In genomic region chr21:21007606-21008005, GRCh38 we compare ENCODE assay signal across 28 cellular contexts. TPM values are rescaled to one million over a fixed set of nuclear protein-coding genes. Genes with fewer than 3 reads are reported as not detected.
A peak's percentile ranks its signal among the peaks of the same experiment; 100 is the strongest.
DNase-seq lines count a peak whose midpoint lies in the region; ATAC-seq, FAIRE-seq and TF ChIP-seq lines count a peak whose summit lies in the region.
"Had no signal": no experiment of that assay in that cellular context is flagged by ENCODE, and none has a peak within 500 bp of the region (broad histone marks: within the 10 kb centered on the region; RNA-seq: fewer than 3 reads in every experiment).

No MANE protein-coding gene starts in this region.

- intact Hi-C loops in K562 (cut with micrococcal nuclease) = no loop called here

- no peak overlapping the region for H2BK120ac ChIP-seq in neuronal stem cell (ENCODE audit: low read depth, low read length)

- FAIRE-seq in K562 (lab: Jason Lieb, UNC) = no peak
- FAIRE-seq: RCC 7860 had no signal

- H3K27ac ChIP-seq in K562 (ENCODE audit: extremely low read depth, low read depth, low read length) = no peak overlapping the region
- no peak overlapping the region for H3K27ac ChIP-seq in neuronal stem cell (replicated peaks; ENCODE audit: low read length)

- DNase-seq in ELR (ENCODE audit: low read depth) (peak; percentile 72), NCI-H226 (peak; percentile 43), K562 (ENCODE audit: extremely low read depth in 1 of 4, low spot score in 3 of 4) (no peak), neuronal stem cell (ENCODE audit: low spot score) (no peak), cerebellar nuclear complex (lab: John Stamatoyannopoulos, UW) (no peak), AG20443 (ENCODE audit: low spot score) (no peak), NCI-H1048 (lab: John Stamatoyannopoulos, UW) (no peak)
- DNase-seq: AML-193; CD4-positive, CD25-positive, alpha-beta regulatory T cell; COR-L47; DMS 273 treated with DMSO at 0.1 percent for 48 hours; DND-41; GF-D8; GOT3; Karpas-422; MM.1S; NCI-H1092 treated with DMSO at 0.1 percent for 48 hours; NCI-H2081 treated with DMSO at 0.1 percent for 48 hours; NCI-H510A; NCI-H748 treated with DMSO at 0.1 percent for 48 hours; NK-92 treated with Interleukin-12 subunit alpha and Interleukin-12 subunit beta, amount 100 ng/mL, for 24 hours; SIG-M5; T-helper 1 cell had no signal

- no peaks in the 10 kb centered on the region for H3K79me1 ChIP-seq in neuronal stem cell (ENCODE audit: low read depth, low read length)

- TF ChIP-seq RAD21 in K562 (CRISPR knock-in tag; conservative IDR thresholded peaks at IDR 0.05 in 1 of 2, IDR thresholded peaks at IDR 0.05 in 1 of 2) = no peak

- H4K91ac ChIP-seq in neuronal stem cell (ENCODE audit: low read depth, low read length, poor library complexity) = no peak overlapping the region

- H3K36me3 ChIP-seq in K562 (ENCODE audit: control insufficient read depth, insufficient read depth, low read length) (no peaks in the 10 kb centered on the region), neuronal stem cell (replicated peaks in 1 of 2; ENCODE audit: control insufficient read depth in 2 of 2, insufficient read depth in 2 of 2, low read length in 2 of 2) (no peaks in the 10 kb centered on the region)

- ATAC-seq in K562 (no peak), HG03159 (IDR thresholded peaks at IDR 0.05; ENCODE audit: unreplicated experiment) (no peak)
- ATAC-seq: SK-N-SH treated with all-trans-retinoic acid at 6 μM for 48 hours had no signal

- H3K4me2 ChIP-seq in K562 (ENCODE audit: insufficient read depth, low read length) (no peak overlapping the region), neuronal stem cell (ENCODE audit: insufficient read depth, low read length, poor library complexity, severe bottlenecking) (no peak overlapping the region)

- H2AK5ac ChIP-seq in neuronal stem cell (ENCODE audit: low read depth, low read length) = no peak overlapping the region

- no TSS peak for BruUV-seq in K562 (replicated peaks; lab: Mats Ljungman, UMichigan)

- no peak for TF ChIP-seq EP300 in K562 (IDR thresholded peaks at IDR 0.05; ENCODE audit: low read length)

- in situ Hi-C loops in K562 (cut with MboI) = loop anchor here (10.0 to 25.0 kb wide), 4 partner anchors 97 to 1780 kb away; no protein-coding TSS in a partner anchor

- POLR2A ChIA-PET in K562 (lab: Yijun Ruan, JAX) = no interaction called here

- H2BK12ac ChIP-seq in neuronal stem cell (ENCODE audit: low read length) = no peak overlapping the region

- no peaks in the 10 kb centered on the region for H4K20me1 ChIP-seq in K562 (replicated peaks; ENCODE audit: control insufficient read depth, insufficient read depth, low read length)

- WGBS in K562 (ENCODE audit: insufficient coverage, low coverage, missing lambda C conversion rate) = 4% methylated on average over 6 of the region's 6 CpGs
- no CpG with 5 or more reads among the region's 6 CpGs for WGBS in neuronal stem cell (ENCODE audit: extremely low coverage in 2 of 2, insufficient read length in 2 of 2, insufficient replicate concordance in 1 of 2), 2 donors

- TF ChIP-seq POLR2A in K562 (conservative IDR thresholded peaks at IDR 0.05) = no peak

- no peak overlapping the region for H3K4ac ChIP-seq in neuronal stem cell (ENCODE audit: low read length)

- H3K9ac ChIP-seq in K562 (ENCODE audit: insufficient read depth in 1 of 2, low read depth in 2 of 2, low read length in 2 of 2) (no peak overlapping the region), neuronal stem cell (ENCODE audit: low read depth, low read length, poor library complexity) (no peak overlapping the region)

- H3K4me3 ChIP-seq in K562 = no peak overlapping the region
- no peak overlapping the region for H3K4me3 ChIP-seq in neuronal stem cell (ENCODE audit: low read length in 2 of 2)

- no peaks in the 10 kb centered on the region for H3K79me2 ChIP-seq in K562 (ENCODE audit: control insufficient read depth, insufficient read depth, low read length)

- no peak overlapping the region for H2BK5ac ChIP-seq in neuronal stem cell (ENCODE audit: low read length)

- H2BK15ac ChIP-seq in neuronal stem cell (ENCODE audit: low read length) = no peak overlapping the region

- H3K27me3 ChIP-seq in K562 (ENCODE audit: control insufficient read depth in 2 of 2, insufficient read depth in 2 of 2, low read length in 2 of 2) = no peaks in the 10 kb centered on the region
- H3K27me3 ChIP-seq in neuronal stem cell (ENCODE audit: control insufficient read depth in 3 of 3, insufficient read depth in 3 of 3, low read depth in 1 of 3, low read length in 3 of 3) = no peaks in the 10 kb centered on the region

- no peak overlapping the region for H3K23ac ChIP-seq in neuronal stem cell (ENCODE audit: low read depth, low read length, poor library complexity)

- H3K9me1 ChIP-seq in K562 (ENCODE audit: control insufficient read depth, insufficient read depth, low read length) = no peaks in the 10 kb centered on the region

- no peaks in the 10 kb centered on the region for H3K9me3 ChIP-seq in K562 (replicated peaks; ENCODE audit: control insufficient read depth, insufficient read depth, low read depth, low read length)
- H3K9me3 ChIP-seq in neuronal stem cell (replicated peaks in 1 of 2; ENCODE audit: control insufficient read depth in 2 of 2, insufficient read depth in 1 of 2, low read depth in 1 of 2, low read length in 2 of 2) = peaks cover 0 to 5% of the 10 kb centered on the region in 2 donors

- H3K18ac ChIP-seq in neuronal stem cell (ENCODE audit: low read length) = no peak overlapping the region

- H3K4me1 ChIP-seq in K562 (replicated peaks in 1 of 2; ENCODE audit: control insufficient read depth in 2 of 2, insufficient read depth in 2 of 2, low read length in 2 of 2) (no peaks in the 10 kb centered on the region), neuronal stem cell (ENCODE audit: control insufficient read depth in 2 of 2, insufficient read depth in 1 of 2, low read depth in 1 of 2, low read length in 2 of 2) (no peaks in the 10 kb centered on the region)

- H2AFZ ChIP-seq in K562 (ENCODE audit: low read depth, low read length) (0 out of 2 replicates have a peak overlapping the region, but pooled peaks have one; percentile 16), neuronal stem cell (ENCODE audit: low read length) (peak overlapping the region; percentile 23)

- H3K14ac ChIP-seq in neuronal stem cell (ENCODE audit: low read length) = no peak overlapping the region

- H4K8ac ChIP-seq in neuronal stem cell (ENCODE audit: low read depth, low read length) = no peak overlapping the region

- CTCF ChIA-PET in K562 (lab: Yijun Ruan, JAX; ENCODE audit: low intra/inter-chr PET ratio) = no interaction called here

- no peak for TF ChIP-seq CTCF in K562 (IDR thresholded peaks at IDR 0.05 in 2 of 3, conservative IDR thresholded peaks at IDR 0.05 in 1 of 3; ENCODE audit: insufficient read depth in 2 of 3, low read depth in 1 of 3, low read length in 3 of 3)

TF ChIP-seq in K562, 482 proteins besides CTCF, POLR2A, EP300 and RAD21:
- TF ChIP-seq ZNF280B (CRISPR knock-in tag; IDR thresholded peaks at IDR 0.05) = no peak

RNA-seq across cellular contexts. Expression of gene NCAM2, which starts 9.4 kb away (rescaled TPM):
- 51.1 and 253 TPM in 2 replicates for total RNA-seq in K562 (2011; cell fraction: chromatin; rRNA removed; ENCODE audit: low replicate concordance)
- total RNA-seq in K562 (2011; cell fraction: nucleolus; rRNA removed) = 8.7 and 12.8 TPM in 2 replicates
- total RNA-seq in K562 (2011; cell fraction: nucleoplasm; rRNA removed) = 22.4 and 25.6 TPM in 2 replicates
- 14.8 and 15.9 TPM in 2 replicates for total RNA-seq in K562 (2014; rRNA removed)
- 51.2 and 82.9 TPM in 2 replicates for total RNA-seq in K562 (2014; rRNA removed; fragmentation: Illumina TruSeq; extraction: Trizol)
- total RNA-seq in K562 (2015; rRNA removed; fragmentation: Illumina TruSeq; extraction: Trizol) = 24.2 and 27.8 TPM in 2 replicates
- 52.8 and 54.5 TPM in 2 replicates for total RNA-seq in K562 (2021)
- polyA plus RNA-seq in K562 (2011; rRNA removed) = 41.5 and 58.2 TPM in 2 replicates
- 3.2 and 6.9 TPM in 2 replicates for polyA plus RNA-seq in K562 (2011; cell fraction: cytosol; rRNA removed)
- 23.3 and 35.2 TPM in 2 replicates for polyA plus RNA-seq in K562 (2011; cell fraction: nucleus; rRNA removed)
- 12.9 and 25.5 TPM in 2 replicates for polyA plus RNA-seq in K562 (2012)
- polyA plus RNA-seq in K562 (2014; fragmentation: Illumina TruSeq; extraction: Trizol) = 19.3 and 22.7 TPM in 2 replicates
- 10 to 100 TPM; 23.3 to 35.8 TPM for polyA plus RNA-seq in K562 (2014; fragmentation: Nextera tagmentation; extraction: Ambion mirVana)
- polyA plus RNA-seq in K562 (2014; rRNA removed) = 11.1 and 14.0 TPM in 2 replicates
- polyA minus RNA-seq in K562 (2011; rRNA and poly(A)+ RNA removed) = 187 and 244 TPM in 2 replicates
- 20.9 and 23.7 TPM in 2 replicates for polyA minus RNA-seq in K562 (2011; cell fraction: cytosol; rRNA and poly(A)+ RNA removed)
- polyA minus RNA-seq in K562 (2011; cell fraction: nucleus; rRNA and poly(A)+ RNA removed) = 31.2 and 65.5 TPM in 2 replicates
- 0.67 TPM for polyA plus RNA-seq in neuronal stem cell (2013, experiment 1 of 2)
- polyA plus RNA-seq in neuronal stem cell (2013, experiment 2 of 2) = 0.51 TPM
- total RNA-seq: CD4-positive, CD25-positive, alpha-beta regulatory T cell; HT-29; OCI-LY7 had no signal
- polyA plus RNA-seq: CD4-positive, CD25-positive, alpha-beta regulatory T cell had no signal

Comparison
In these comparisons a context has a peak if more than half of its experiments do, and no peak if none do; other contexts are left out.
1. DNase-seq: peak in ELR (single experiment) and NCI-H226 (single experiment); none in K562 (0 of 4), neuronal stem cell (single experiment), cerebellar nuclear complex (0 of 2), AG20443 (single experiment) and NCI-H1048 (single experiment).